8 cellular contexts compared by ENCODE assay signal in genomic region chr7:80611779-80612178, GRCh38. TPM values are rescaled to one million over a fixed set of nuclear protein-coding genes. Genes with fewer than 3 reads are reported as not detected.
DNase-seq lines count a peak whose midpoint lies in the region; ATAC-seq and TF ChIP-seq lines count a peak whose summit lies in the region.

No MANE protein-coding gene starts in this region.

- no peak overlapping the region for H3K4me3 ChIP-seq in LNCaP clone FGC (ENCODE audit: low read depth, low read length)
- H3K4me3 ChIP-seq in body of pancreas = no peak overlapping the region
- H3K4me3 ChIP-seq in left lung = no peak overlapping the region
- no peak overlapping the region for H3K4me3 ChIP-seq in aorta (ENCODE audit: low read length in 2 of 2)

- no peaks in the 10 kb centered on the region for H3K4me1 Mint-ChIP-seq in activated naive CD8-positive, alpha-beta T cell treated with anti-CD3 and anti-CD28 coated beads, Interleukin-2, amount 50 U/mL, for 24 hours

- WGBS in body of pancreas, 2 donors = 9 to 15% methylated on average over 2 of the region's 2 CpGs
- 11 to 13% methylated on average over 2 of the region's 2 CpGs for WGBS in aorta, 2 donors

- H3K27ac Mint-ChIP-seq in activated naive CD8-positive, alpha-beta T cell treated with anti-CD3 and anti-CD28 coated beads, Interleukin-2, amount 50 U/mL, for 24 hours = no peak overlapping the region

- H3K27me3 Mint-ChIP-seq in activated naive CD8-positive, alpha-beta T cell treated with anti-CD3 and anti-CD28 coated beads, Interleukin-2, amount 50 U/mL, for 24 hours = peaks cover 3% of the 10 kb centered on the region

- H3K36me3 ChIP-seq in body of pancreas (replicated peaks in 1 of 2; ENCODE audit: insufficient read depth in 1 of 2, low read depth in 2 of 2) (no peaks in the 10 kb centered on the region), left lung (no peaks in the 10 kb centered on the region), aorta (ENCODE audit: control insufficient read depth in 1 of 2, insufficient read depth in 2 of 2, low read length in 1 of 2) (no peaks in the 10 kb centered on the region)

- H3K36me3 Mint-ChIP-seq in activated naive CD8-positive, alpha-beta T cell treated with anti-CD3 and anti-CD28 coated beads, Interleukin-2, amount 50 U/mL, for 24 hours (ENCODE audit: low read depth) = no peaks in the 10 kb centered on the region

- no peaks in the 10 kb centered on the region for H3K9me3 ChIP-seq in body of pancreas
- no peaks in the 10 kb centered on the region for H3K9me3 ChIP-seq in left lung
- H3K9me3 ChIP-seq in aorta (ENCODE audit: control insufficient read depth, low read length) = no peaks in the 10 kb centered on the region

- peaks cover 49% of the 10 kb centered on the region for H3K4me1 ChIP-seq in body of pancreas
- peaks cover 20 to 44% of the 10 kb centered on the region in 2 donors for H3K4me1 ChIP-seq in left lung
- no peaks in the 10 kb centered on the region for H3K4me1 ChIP-seq in aorta (ENCODE audit: control insufficient read depth in 1 of 2, insufficient read depth in 2 of 2, low read length in 2 of 2)

- H3K4me3 Mint-ChIP-seq in activated naive CD8-positive, alpha-beta T cell treated with anti-CD3 and anti-CD28 coated beads, Interleukin-2, amount 50 U/mL, for 24 hours = no peak overlapping the region

- ATAC-seq in body of pancreas = peak; percentile 82
- peak; percentile 87 for ATAC-seq in left lung
- no peak for ATAC-seq in aorta (ENCODE audit: low FRiP score)
- ATAC-seq in activated naive CD8-positive, alpha-beta T cell treated with anti-CD3 and anti-CD28 coated beads, Interleukin-2, amount 50 U/mL, for 24 hours = no peak

- H3K27ac ChIP-seq in body of pancreas = no peak overlapping the region
- H3K27ac ChIP-seq in left lung = peak overlapping the region; percentile 16 to 38
- H3K27ac ChIP-seq in aorta (ENCODE audit: low read depth in 1 of 2, low read length in 2 of 2) = no peak overlapping the region

- no peaks in the 10 kb centered on the region for H3K9me3 Mint-ChIP-seq in activated naive CD8-positive, alpha-beta T cell treated with anti-CD3 and anti-CD28 coated beads, Interleukin-2, amount 50 U/mL, for 24 hours

- peak; percentile 51 for DNase-seq in A172 (ENCODE audit: low spot score)
- DNase-seq in LNCaP clone FGC (ENCODE audit: low read depth) = peak; percentile 96
- peak; percentile 68 to 89 (median 72) for DNase-seq in body of pancreas
- peak; percentile 66 to 69 for DNase-seq in left lung
- no peak for DNase-seq in aorta
- DNase-seq in activated naive CD8-positive, alpha-beta T cell treated with anti-CD3 and anti-CD28 coated beads, Interleukin-2, amount 50 U/mL, for 24 hours = no peak
- DNase-seq in stimulated activated CD4-positive, alpha-beta T cell treated with anti-CD3 and anti-CD28 coated beads, Interleukin-2, amount 100 ng/mL, for 24 hours = no peak
- DNase-seq in NCI-H1694 (lab: John Stamatoyannopoulos, UW) = no peak

- TF ChIP-seq CTCF in LNCaP clone FGC (IDR thresholded peaks at IDR 0.05; ENCODE audit: control insufficient read depth, extremely low read depth, insufficient read depth) (no peak), body of pancreas (IDR thresholded peaks at IDR 0.05) (no peak), left lung (IDR thresholded peaks at IDR 0.05) (no peak)

- TF ChIP-seq POLR2A in body of pancreas (IDR thresholded peaks at IDR 0.05) = no peak

- H3K27me3 ChIP-seq in body of pancreas (no peaks in the 10 kb centered on the region), left lung (no peaks in the 10 kb centered on the region), aorta (ENCODE audit: control insufficient read depth in 1 of 2, insufficient read depth in 2 of 2, low read length in 1 of 2) (no peaks in the 10 kb centered on the region)

- intact Hi-C loops in body of pancreas (cut with DNase I) (no loop called here), left lung (cut with DNase I) (no loop called here), aorta (cut with DNase I) (no loop called here)

RNA-seq across cellular contexts. Expression of gene CD36, which starts 26.7 kb away (rescaled TPM):
- total RNA-seq in A172 (2014; rRNA removed; shearing (Covaris generic)) = 0.05 and 2.7 TPM in 2 replicates
- total RNA-seq in body of pancreas = 100 to 1,000 TPM in 1 of 2 donors, 10 to 100 TPM in 1; 76.0 to 120 TPM
- 100 to 1,000 TPM; 137 to 253 TPM for total RNA-seq in left lung
- 100 to 1,000 TPM; 114 to 138 TPM for total RNA-seq in aorta
- polyA plus RNA-seq in aorta = 10 to 100 TPM in 1 of 2 donors, 1 to 10 TPM in 1; 4.4 to 12.8 TPM

Comparison
In these comparisons a context has a peak if more than half of its experiments do, and no peak if none do; other contexts are left out.
1. DNase-seq: peak in A172 (single experiment), LNCaP clone FGC (single experiment), body of pancreas (4 of 4) and left lung (2 of 2); none in aorta (0 of 2), activated naive CD8-positive, alpha-beta T cell treated with anti-CD3 and anti-CD28 coated beads, Interleukin-2, amount 50 U/mL, for 24 hours (single experiment), stimulated activated CD4-positive, alpha-beta T cell treated with anti-CD3 and anti-CD28 coated beads, Interleukin-2, amount 100 ng/mL, for 24 hours (0 of 2) and NCI-H1694 (single experiment).
2. ATAC-seq: peak in body of pancreas (single experiment) and left lung (single experiment); none in aorta (single experiment) and activated naive CD8-positive, alpha-beta T cell treated with anti-CD3 and anti-CD28 coated beads, Interleukin-2, amount 50 U/mL, for 24 hours (single experiment).
3. H3K27ac ChIP-seq: peak in left lung (2 of 2); none in body of pancreas (0 of 4) and aorta (0 of 2).
4. RNA of gene CD36, which starts 26.7 kb away (total RNA-seq): 137 to 253 TPM in left lung, 114 to 138 TPM in aorta and 76.0 to 120 TPM in body of pancreas; 0.05 to 2.7 TPM in A172; every median in the first group is over 10 times any median in the second.